27 cellular contexts compared by ENCODE assay signal in genomic region chr10:50331486-50331885, GRCh38.
"Had no signal": no experiment of that assay in that cellular context is flagged by ENCODE, and none has a peak within 500 bp of the region (broad histone marks: within the 10 kb centered on the region; RNA-seq: fewer than 3 reads in every experiment).

No MANE protein-coding gene starts in this region.

- H3K9me3 Mint-ChIP-seq: natural killer cell treated with Interleukin-12 subunit alpha and Interleukin-12 subunit beta and Interleukin-15 and Interleukin-18, amount 100 ng/mL, for 72 hours; neural crest cell; stimulated activated naive B cell treated with anti-CD40 and anti-IgM and Interleukin-4, amounts not matched to agents 10 μg/mL and 1 μg/mL and 100 μg/mL, for 72 hours had no signal

- H3K27ac ChIP-seq: hepatocyte, left ventricle myocardium inferior, parathyroid adenoma, psoas muscle, skin epidermis, stomach, testis, thyroid gland, upper lobe of right lung, uterus had no signal

- DNase-seq: heart right ventricle; islet precursor cell; left ventricle myocardium inferior; midbrain; mucosa of descending colon; naive thymus-derived CD4-positive, alpha-beta T cell; occipital lobe; psoas muscle; stimulated activated CD4-positive, alpha-beta T cell treated with anti-CD3 and anti-CD28 coated beads, Interleukin-12 subunit alpha, Interleukin-12 subunit beta, amount 100 ng/mL, for 4 hours; stimulated activated CD4-positive, alpha-beta T cell treated with anti-CD3 and anti-CD28 coated beads, Interleukin-15, amount 100 ng/mL, for 24 hours; stimulated activated CD4-positive, alpha-beta T cell treated with anti-CD3 and anti-CD28 coated beads, Interleukin-2, amount 100 ng/mL, for 24 hours; stimulated activated CD4-positive, alpha-beta T cell treated with anti-CD3 and anti-CD28 coated beads, Interleukin-4, amount 100 ng/mL, for 1 hour; stimulated activated naive B cell treated with anti-CD40 and anti-IgM and Interleukin-4, amounts not matched to agents 10 μg/mL and 1 μg/mL and 100 μg/mL, for 72 hours; stimulated activated naive CD8-positive, alpha-beta T cell treated with anti-CD3 and anti-CD28 coated beads, Interleukin-15, Interleukin-2, amounts not matched to agents 100 U/mL and 50 U/mL, for 24 hours; stomach; thyroid gland; trophoblast cell; upper lobe of right lung; uterus had no signal

- H3K9ac ChIP-seq: parathyroid adenoma had no signal

- H3K4me2 ChIP-seq: hepatocyte had no signal

- H3K27me3 ChIP-seq: heart right ventricle, hepatocyte, stomach, testis, thyroid gland, upper lobe of right lung, uterus had no signal

- H3K27ac Mint-ChIP-seq: stimulated activated naive B cell treated with anti-CD40 and anti-IgM and Interleukin-4, amounts not matched to agents 10 μg/mL and 1 μg/mL and 100 μg/mL, for 72 hours had no signal

- H3K4me3 ChIP-seq: heart right ventricle, hepatocyte, left ventricle myocardium inferior, lung, mucosa of descending colon, psoas muscle, skin epidermis, stomach, testis, thyroid gland, upper lobe of right lung, uterus had no signal

- H3K9me3 ChIP-seq: heart right ventricle, left ventricle myocardium inferior, mucosa of descending colon, psoas muscle, stomach, testis, thyroid gland, upper lobe of right lung, uterus had no signal

- ATAC-seq: mucosa of descending colon; naive thymus-derived CD4-positive, alpha-beta T cell; natural killer cell treated with Interleukin-12 subunit alpha and Interleukin-12 subunit beta and Interleukin-15 and Interleukin-18, amount 100 ng/mL, for 72 hours; psoas muscle; sciatic nerve; stimulated activated naive B cell treated with anti-CD40 and anti-IgM and Interleukin-4, amounts not matched to agents 10 μg/mL and 1 μg/mL and 100 μg/mL, for 72 hours; stimulated activated naive CD8-positive, alpha-beta T cell treated with anti-CD3 and anti-CD28 coated beads, Interleukin-15, Interleukin-2, amounts not matched to agents 100 U/mL and 50 U/mL, for 24 hours; upper lobe of right lung had no signal

- H3K4me3 Mint-ChIP-seq: naive thymus-derived CD4-positive, alpha-beta T cell; natural killer cell treated with Interleukin-12 subunit alpha and Interleukin-12 subunit beta and Interleukin-15 and Interleukin-18, amount 100 ng/mL, for 72 hours; neural crest cell; stimulated activated naive B cell treated with anti-CD40 and anti-IgM and Interleukin-4, amounts not matched to agents 10 μg/mL and 1 μg/mL and 100 μg/mL, for 72 hours had no signal

- H3K4me1 Mint-ChIP-seq: neural crest cell had no signal

- H3K27me3 Mint-ChIP-seq: naive thymus-derived CD4-positive, alpha-beta T cell; natural killer cell treated with Interleukin-12 subunit alpha and Interleukin-12 subunit beta and Interleukin-15 and Interleukin-18, amount 100 ng/mL, for 72 hours; stimulated activated naive B cell treated with anti-CD40 and anti-IgM and Interleukin-4, amounts not matched to agents 10 μg/mL and 1 μg/mL and 100 μg/mL, for 72 hours had no signal

- H3K36me3 ChIP-seq: left ventricle myocardium inferior, thyroid gland, upper lobe of right lung, uterus had no signal

- H3K79me2 ChIP-seq: hepatocyte had no signal

- H2AFZ ChIP-seq: hepatocyte, parathyroid adenoma had no signal
